In the genomic region with DNA sequence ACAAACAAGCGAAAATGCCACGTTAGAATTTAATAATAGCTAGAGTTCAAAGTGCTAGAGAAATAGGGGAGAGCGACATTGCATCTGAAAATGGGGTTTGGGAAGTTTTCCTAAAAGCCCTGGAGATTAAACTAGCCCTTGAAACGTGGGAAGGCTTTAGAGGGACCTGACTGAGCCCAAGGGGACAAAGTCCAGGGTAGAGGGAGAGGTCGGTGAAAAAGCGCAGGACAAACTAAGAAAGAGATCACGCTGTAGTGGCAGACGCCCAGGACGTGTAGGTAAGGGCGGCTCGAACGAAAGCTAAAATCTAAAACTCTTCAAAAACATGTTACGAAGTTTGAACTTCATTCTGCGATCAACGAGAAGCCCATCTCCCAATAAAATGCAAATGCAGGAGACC, we compare ENCODE assay signal across 1 cellular context.
TF ChIP-seq lines count a peak whose summit lies in the region.

No MANE protein-coding gene starts in this region.

TF ChIP-seq in WTC11, 78 proteins besides CTCF, POLR2A, EP300 and RAD21 (continued from another document):
- TF ChIP-seq, protein P1, sequence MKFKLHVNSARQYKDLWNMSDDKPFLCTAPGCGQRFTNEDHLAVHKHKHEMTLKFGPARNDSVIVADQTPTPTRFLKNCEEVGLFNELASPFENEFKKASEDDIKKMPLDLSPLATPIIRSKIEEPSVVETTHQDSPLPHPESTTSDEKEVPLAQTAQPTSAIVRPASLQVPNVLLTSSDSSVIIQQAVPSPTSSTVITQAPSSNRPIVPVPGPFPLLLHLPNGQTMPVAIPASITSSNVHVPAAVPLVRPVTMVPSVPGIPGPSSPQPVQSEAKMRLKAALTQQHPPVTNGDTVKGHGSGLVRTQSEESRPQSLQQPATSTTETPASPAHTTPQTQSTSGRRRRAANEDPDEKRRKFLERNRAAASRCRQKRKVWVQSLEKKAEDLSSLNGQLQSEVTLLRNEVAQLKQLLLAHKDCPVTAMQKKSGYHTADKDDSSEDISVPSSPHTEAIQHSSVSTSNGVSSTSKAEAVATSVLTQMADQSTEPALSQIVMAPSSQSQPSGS (CRISPR knock-in tag; IDR thresholded peaks at IDR 0.05; ENCODE audit: borderline replicate concordance, low read depth) = no peak
- no peak for TF ChIP-seq GABPB1 (CRISPR knock-in tag; IDR thresholded peaks at IDR 0.05)
- TF ChIP-seq SP1 (CRISPR knock-in tag; conservative IDR thresholded peaks at IDR 0.05) = no peak
- TF ChIP-seq, protein P2, sequence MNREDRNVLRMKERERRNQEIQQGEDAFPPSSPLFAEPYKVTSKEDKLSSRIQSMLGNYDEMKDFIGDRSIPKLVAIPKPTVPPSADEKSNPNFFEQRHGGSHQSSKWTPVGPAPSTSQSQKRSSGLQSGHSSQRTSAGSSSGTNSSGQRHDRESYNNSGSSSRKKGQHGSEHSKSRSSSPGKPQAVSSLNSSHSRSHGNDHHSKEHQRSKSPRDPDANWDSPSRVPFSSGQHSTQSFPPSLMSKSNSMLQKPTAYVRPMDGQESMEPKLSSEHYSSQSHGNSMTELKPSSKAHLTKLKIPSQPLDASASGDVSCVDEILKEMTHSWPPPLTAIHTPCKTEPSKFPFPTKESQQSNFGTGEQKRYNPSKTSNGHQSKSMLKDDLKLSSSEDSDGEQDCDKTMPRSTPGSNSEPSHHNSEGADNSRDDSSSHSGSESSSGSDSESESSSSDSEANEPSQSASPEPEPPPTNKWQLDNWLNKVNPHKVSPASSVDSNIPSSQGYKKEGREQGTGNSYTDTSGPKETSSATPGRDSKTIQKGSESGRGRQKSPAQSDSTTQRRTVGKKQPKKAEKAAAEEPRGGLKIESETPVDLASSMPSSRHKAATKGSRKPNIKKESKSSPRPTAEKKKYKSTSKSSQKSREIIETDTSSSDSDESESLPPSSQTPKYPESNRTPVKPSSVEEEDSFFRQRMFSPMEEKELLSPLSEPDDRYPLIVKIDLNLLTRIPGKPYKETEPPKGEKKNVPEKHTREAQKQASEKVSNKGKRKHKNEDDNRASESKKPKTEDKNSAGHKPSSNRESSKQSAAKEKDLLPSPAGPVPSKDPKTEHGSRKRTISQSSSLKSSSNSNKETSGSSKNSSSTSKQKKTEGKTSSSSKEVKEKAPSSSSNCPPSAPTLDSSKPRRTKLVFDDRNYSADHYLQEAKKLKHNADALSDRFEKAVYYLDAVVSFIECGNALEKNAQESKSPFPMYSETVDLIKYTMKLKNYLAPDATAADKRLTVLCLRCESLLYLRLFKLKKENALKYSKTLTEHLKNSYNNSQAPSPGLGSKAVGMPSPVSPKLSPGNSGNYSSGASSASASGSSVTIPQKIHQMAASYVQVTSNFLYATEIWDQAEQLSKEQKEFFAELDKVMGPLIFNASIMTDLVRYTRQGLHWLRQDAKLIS (CRISPR knock-in tag; IDR thresholded peaks at IDR 0.05; ENCODE audit: borderline replicate concordance) = no peak
- TF ChIP-seq ZNF121 (CRISPR knock-in tag; IDR thresholded peaks at IDR 0.05) = no peak
- no peak for TF ChIP-seq RELA (CRISPR knock-in tag; IDR thresholded peaks at IDR 0.05; ENCODE audit: borderline replicate concordance)
- no peak for TF ChIP-seq OVOL2 (CRISPR knock-in tag; IDR thresholded peaks at IDR 0.05; ENCODE audit: borderline replicate concordance)
- TF ChIP-seq, protein P3, sequence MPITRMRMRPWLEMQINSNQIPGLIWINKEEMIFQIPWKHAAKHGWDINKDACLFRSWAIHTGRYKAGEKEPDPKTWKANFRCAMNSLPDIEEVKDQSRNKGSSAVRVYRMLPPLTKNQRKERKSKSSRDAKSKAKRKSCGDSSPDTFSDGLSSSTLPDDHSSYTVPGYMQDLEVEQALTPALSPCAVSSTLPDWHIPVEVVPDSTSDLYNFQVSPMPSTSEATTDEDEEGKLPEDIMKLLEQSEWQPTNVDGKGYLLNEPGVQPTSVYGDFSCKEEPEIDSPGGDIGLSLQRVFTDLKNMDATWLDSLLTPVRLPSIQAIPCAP (CRISPR knock-in tag; IDR thresholded peaks at IDR 0.05) = no peak
- TF ChIP-seq, protein P4, sequence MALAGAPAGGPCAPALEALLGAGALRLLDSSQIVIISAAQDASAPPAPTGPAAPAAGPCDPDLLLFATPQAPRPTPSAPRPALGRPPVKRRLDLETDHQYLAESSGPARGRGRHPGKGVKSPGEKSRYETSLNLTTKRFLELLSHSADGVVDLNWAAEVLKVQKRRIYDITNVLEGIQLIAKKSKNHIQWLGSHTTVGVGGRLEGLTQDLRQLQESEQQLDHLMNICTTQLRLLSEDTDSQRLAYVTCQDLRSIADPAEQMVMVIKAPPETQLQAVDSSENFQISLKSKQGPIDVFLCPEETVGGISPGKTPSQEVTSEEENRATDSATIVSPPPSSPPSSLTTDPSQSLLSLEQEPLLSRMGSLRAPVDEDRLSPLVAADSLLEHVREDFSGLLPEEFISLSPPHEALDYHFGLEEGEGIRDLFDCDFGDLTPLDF (CRISPR knock-in tag; IDR thresholded peaks at IDR 0.05) = no peak
